Comparison of ENCODE assay signal across 8 cellular contexts in genomic region chr13:52569904-52570602, GRCh38.
A peak's percentile ranks its signal among the peaks of the same experiment; 100 is the strongest.
DNase-seq lines count a peak whose midpoint lies in the region; ATAC-seq, FAIRE-seq and TF ChIP-seq lines count a peak whose summit lies in the region.
"Not testable (repeated sequence)": the region's sequence is repeated elsewhere in the genome, so short reads cannot be mapped to it uniquely, and the experiment has no call there.

No MANE protein-coding gene starts in this region.

- ATAC-seq in GM21360 (IDR thresholded peaks at IDR 0.05; ENCODE audit: unreplicated experiment) (peak; percentile 52), HG03439 (IDR thresholded peaks at IDR 0.05; ENCODE audit: unreplicated experiment) (peak; percentile 60), activated B cell treated with CpG ODN at 0.5 μM for 24 hours (ENCODE audit: low read depth) (peak; percentile 50), left lung (peak; percentile 89)
- peak; percentile 64 for ATAC-seq in effector memory CD8-positive, alpha-beta T cell (replicated peaks)

- H3K36me3 Mint-ChIP-seq in activated B cell treated with CpG ODN at 0.5 μM for 24 hours (ENCODE audit: low read depth); effector memory CD8-positive, alpha-beta T cell (ENCODE audit: insufficient read depth): not testable (repeated sequence)

- intact Hi-C loops in activated B cell treated with CpG ODN at 0.5 μM for 24 hours (cut with micrococcal nuclease), result loop anchor here (2.0 kb wide), 1 partner anchor 399 kb away; no protein-coding TSS in a partner anchor
- intact Hi-C loops in left lung (cut with DNase I), result not testable (repeated sequence)

- POLR2A ChIA-PET in activated B cell treated with CpG ODN at 0.5 μM for 24 hours (lab: Charles Lee), result interaction anchor here (0.6 kb wide), 1 partner anchor 50 kb away, joined by 3 read pairs; no protein-coding TSS in a partner anchor

- CTCF ChIA-PET in activated B cell treated with CpG ODN at 0.5 μM for 24 hours (lab: Charles Lee), result interaction anchor here (0.7 kb wide), 1 partner anchor 239 kb away, joined by 3 read pairs; no protein-coding TSS in a partner anchor

- not testable (repeated sequence) for H3K27me3 Mint-ChIP-seq in activated B cell treated with CpG ODN at 0.5 μM for 24 hours; effector memory CD8-positive, alpha-beta T cell

- TF ChIP-seq CTCF in D721Med (IDR thresholded peaks at IDR 0.05; ENCODE audit: insufficient read depth, missing control alignments) (peak; percentile 37), left lung (IDR thresholded peaks at IDR 0.05) (peak; percentile 14 to 29)
- TF ChIP-seq CTCF in activated B cell treated with CpG ODN at 0.5 μM for 24 hours (IDR thresholded peaks at IDR 0.05), result not testable (repeated sequence)

- not testable (repeated sequence) for H3K9me3 Mint-ChIP-seq in activated B cell treated with CpG ODN at 0.5 μM for 24 hours; effector memory CD8-positive, alpha-beta T cell

- not testable (repeated sequence) for H3K27ac ChIP-seq in left lung

- not testable (repeated sequence) for H3K4me3 Mint-ChIP-seq in activated B cell treated with CpG ODN at 0.5 μM for 24 hours; effector memory CD8-positive, alpha-beta T cell

- H3K9me3 ChIP-seq in left lung, result not testable (repeated sequence)

- H3K27me3 ChIP-seq in left lung, result not testable (repeated sequence)

- not testable (repeated sequence) for H3K36me3 ChIP-seq in left lung

- H3K4me3 ChIP-seq in left lung, result not testable (repeated sequence)

- DNase-seq in D721Med (ENCODE audit: insufficient read length, low spot score); activated B cell treated with CpG ODN at 0.5 μM for 24 hours: not testable (repeated sequence)
- DNase-seq in NCI-H345 treated with DMSO at 0.1 percent for 48 hours (lab: John Stamatoyannopoulos, UW; ENCODE audit: unreplicated experiment) (peak; percentile 19), left lung (peak in 1 of 2 donors; percentile 38)
- peak; percentile 1 to 3 (median 2) for DNase-seq in effector memory CD8-positive, alpha-beta T cell
- DNase-seq in stimulated activated CD4-positive, alpha-beta T cell treated with anti-CD3 and anti-CD28 coated beads, Interleukin-15, amount 100 ng/mL, for 24 hours, result peak; percentile 23

- H3K27ac Mint-ChIP-seq in activated B cell treated with CpG ODN at 0.5 μM for 24 hours; effector memory CD8-positive, alpha-beta T cell: not testable (repeated sequence)

- FAIRE-seq in D721Med (lab: Jason Lieb, UNC), result peak; percentile 80

- not testable (repeated sequence) for H3K4me1 ChIP-seq in left lung

- not testable (repeated sequence) for H3K4me1 Mint-ChIP-seq in activated B cell treated with CpG ODN at 0.5 μM for 24 hours; effector memory CD8-positive, alpha-beta T cell (ENCODE audit: low read depth in 2 of 2)
